8 cellular contexts compared by ENCODE assay signal in the genomic region with DNA sequence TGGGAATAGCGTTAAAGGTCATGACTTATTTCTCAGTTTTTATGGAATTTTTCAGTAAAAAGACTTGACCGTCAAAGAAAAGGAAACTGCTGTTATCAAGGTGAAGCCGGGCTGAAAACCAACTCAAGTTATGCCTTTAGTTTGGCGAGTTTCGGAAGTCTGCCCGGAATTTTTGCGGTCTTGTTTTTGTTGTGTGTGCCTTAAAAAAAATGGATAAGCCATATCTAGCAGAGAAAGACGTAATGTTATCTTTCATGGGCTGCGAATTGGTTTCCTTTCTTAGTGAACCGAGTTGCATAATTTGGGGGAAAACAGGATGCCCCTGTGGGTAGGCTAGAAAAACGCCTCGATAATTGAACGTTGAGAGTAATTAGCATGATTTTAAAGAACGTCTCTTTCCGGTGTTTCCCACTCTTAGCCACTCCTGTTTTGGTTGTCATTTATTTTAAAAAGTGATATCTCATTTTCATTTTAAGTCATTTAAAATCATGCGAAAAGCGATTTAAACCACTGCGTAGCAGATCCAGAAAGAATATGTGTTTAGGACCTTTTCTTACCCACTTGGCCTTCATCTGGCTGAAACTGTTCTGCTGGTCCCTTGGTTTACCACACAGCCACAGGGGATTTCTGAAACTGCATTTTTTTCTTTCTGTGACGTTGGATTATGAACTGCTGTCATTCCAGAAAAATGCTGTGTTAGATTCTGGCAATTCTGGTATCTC. TPM values are rescaled to one million over a fixed set of nuclear protein-coding genes. Genes with fewer than 3 reads are reported as not detected.
DNase-seq lines count a peak whose midpoint lies in the region; ATAC-seq and TF ChIP-seq lines count a peak whose summit lies in the region.

No MANE protein-coding gene starts in this region.

- H3K36me3 Mint-ChIP-seq in IgD-negative memory B cell, result peaks cover 6% of the 10 kb centered on the region
- H3K36me3 Mint-ChIP-seq in activated B cell treated with CpG ODN at 0.5 μM for 24 hours (ENCODE audit: low read depth), result peaks cover 78% of the 10 kb centered on the region
- H3K36me3 Mint-ChIP-seq in nephron progenitor cell (ENCODE audit: low read depth), result peaks cover 42% of the 10 kb centered on the region

- POLR2A ChIA-PET in A673 (lab: Charles Lee; ENCODE audit: low non-redundant PET) (interaction anchor here (0.8 kb wide), 1 partner anchor 375 kb away, joined by 3 read pairs; no protein-coding TSS in a partner anchor), activated B cell treated with CpG ODN at 0.5 μM for 24 hours (lab: Charles Lee) (interaction anchor here (0.7 to 5.9 kb wide), 46 partner anchors 8 to 384 kb away, joined by 3 to 197 read pairs (median 10); a partner anchor contains a TSS)

- CTCF ChIA-PET in A673 (lab: Charles Lee) (interaction anchor here (1.1 kb wide), 1 partner anchor 310 kb away, joined by 6 read pairs; no protein-coding TSS in a partner anchor), activated B cell treated with CpG ODN at 0.5 μM for 24 hours (lab: Charles Lee) (interaction anchor here (1.6 to 3.6 kb wide), 7 partner anchors 23 to 379 kb away, joined by 8 to 37 read pairs (median 12); no protein-coding TSS in a partner anchor)

- TF ChIP-seq CTCF in A673 (conservative IDR thresholded peaks at IDR 0.05; ENCODE audit: low read depth, low read length) (no peak), activated B cell treated with CpG ODN at 0.5 μM for 24 hours (IDR thresholded peaks at IDR 0.05) (no peak), nephron progenitor cell (IDR thresholded peaks at IDR 0.05) (no peak)

- H3K4me3 Mint-ChIP-seq in IgD-negative memory B cell (peak overlapping the region; percentile 97 to 99 (median 98)), activated B cell treated with CpG ODN at 0.5 μM for 24 hours (peak overlapping the region; percentile 98), nephron progenitor cell (peak overlapping the region; percentile 96)

- DNase-seq in A673 (ENCODE audit: low spot score), result peak; percentile 56
- no peak for DNase-seq in activated B cell treated with CpG ODN at 0.5 μM for 24 hours
- DNase-seq in effector memory CD4-positive, alpha-beta T cell, result peak; percentile 50 to 54 (median 53)
- DNase-seq in nephron progenitor cell, result no peak
- DNase-seq in NCI-H82 (lab: John Stamatoyannopoulos, UW), result no peak

- H3K9me3 Mint-ChIP-seq in IgD-negative memory B cell (no peaks in the 10 kb centered on the region), activated B cell treated with CpG ODN at 0.5 μM for 24 hours (no peaks in the 10 kb centered on the region), nephron progenitor cell (no peaks in the 10 kb centered on the region)

- peaks cover 18% of the 10 kb centered on the region for H3K4me1 ChIP-seq in A673 (ENCODE audit: insufficient read depth, low read length, poor library complexity, severe bottlenecking)
- H3K4me1 ChIP-seq in effector memory CD4-positive, alpha-beta T cell (ENCODE audit: control insufficient read depth, insufficient read depth, low read length, poor library complexity, severe bottlenecking), result peaks cover 9% of the 10 kb centered on the region

- no peaks in the 10 kb centered on the region for H3K9me3 ChIP-seq in A673 (ENCODE audit: low read depth, low read length, poor library complexity, severe bottlenecking)
- H3K9me3 ChIP-seq in effector memory CD4-positive, alpha-beta T cell (ENCODE audit: control insufficient read depth, low read length), result no peaks in the 10 kb centered on the region

- H3K27me3 Mint-ChIP-seq in IgD-negative memory B cell (no peaks in the 10 kb centered on the region), activated B cell treated with CpG ODN at 0.5 μM for 24 hours (no peaks in the 10 kb centered on the region), nephron progenitor cell (ENCODE audit: low read depth, poor library complexity) (peaks cover 21% of the 10 kb centered on the region)

- ATAC-seq in GM18858 (IDR thresholded peaks at IDR 0.05; ENCODE audit: unreplicated experiment) (peak; percentile 27), activated B cell treated with CpG ODN at 0.5 μM for 24 hours (ENCODE audit: low read depth) (peak; percentile 6), GM18519 (IDR thresholded peaks at IDR 0.05; ENCODE audit: low FRiP score, unreplicated experiment) (no peak)

- BruUV-seq in A673 (replicated peaks; lab: Mats Ljungman, UMichigan), result TSS peak; percentile 90

- peak overlapping the region; percentile 89 for H3K4me3 ChIP-seq in A673 (ENCODE audit: low read depth, low read length, poor library complexity, severe bottlenecking)
- peak overlapping the region; percentile 95 for H3K4me3 ChIP-seq in effector memory CD4-positive, alpha-beta T cell (ENCODE audit: insufficient read depth, low read depth, low read length, poor library complexity, severe bottlenecking)

- no peaks in the 10 kb centered on the region for H3K27me3 ChIP-seq in A673 (replicated peaks; ENCODE audit: insufficient read depth, low read depth, low read length, poor library complexity)
- H3K27me3 ChIP-seq in effector memory CD4-positive, alpha-beta T cell (replicated peaks; ENCODE audit: control insufficient read depth, insufficient read depth, low read length, poor library complexity, severe bottlenecking), result no peaks in the 10 kb centered on the region

- H3K27ac ChIP-seq in A673 (ENCODE audit: low read depth, low read length, poor library complexity, severe bottlenecking), result peak overlapping the region; percentile 87
- H3K27ac ChIP-seq in effector memory CD4-positive, alpha-beta T cell (ENCODE audit: insufficient read depth, low read length, poor library complexity, severe bottlenecking), result peak overlapping the region; percentile 99

- intact Hi-C loops in A673 (cut with micrococcal nuclease; ENCODE audit: unreplicated experiment) (no loop called here), activated B cell treated with CpG ODN at 0.5 μM for 24 hours (cut with micrococcal nuclease) (loop anchor here (1.0 to 5.0 kb wide), 4 partner anchors 37 to 282 kb away; no protein-coding TSS in a partner anchor)

- H3K27ac Mint-ChIP-seq in IgD-negative memory B cell, result peak overlapping the region; percentile 96 to 99 (median 97)
- peak overlapping the region; percentile 96 for H3K27ac Mint-ChIP-seq in activated B cell treated with CpG ODN at 0.5 μM for 24 hours
- H3K27ac Mint-ChIP-seq in nephron progenitor cell, result no peak overlapping the region

- peaks cover 36% of the 10 kb centered on the region for H3K36me3 ChIP-seq in A673 (ENCODE audit: insufficient read depth, low read length, poor library complexity, severe bottlenecking)
- peaks cover 39% of the 10 kb centered on the region for H3K36me3 ChIP-seq in effector memory CD4-positive, alpha-beta T cell (ENCODE audit: control insufficient read depth, insufficient read depth, low read length)

- H3K4me1 Mint-ChIP-seq in IgD-negative memory B cell, result peaks cover 23 to 53% (median 49%) of the 10 kb centered on the region in 3 donors
- H3K4me1 Mint-ChIP-seq in activated B cell treated with CpG ODN at 0.5 μM for 24 hours, result peaks cover 67% of the 10 kb centered on the region
- H3K4me1 Mint-ChIP-seq in nephron progenitor cell, result peaks cover 19% of the 10 kb centered on the region

RNA-seq across cellular contexts. Expression of a gene that starts 1.2 kb away (rescaled TPM):
- total RNA-seq in A673 (2021) (11.5 and 15.1 TPM in 2 replicates), activated B cell treated with CpG ODN at 0.5 μM for 24 hours (391 and 421 TPM in 2 replicates)
- polyA plus RNA-seq in IgD-negative memory B cell, result 10.1 TPM

Comparison
In these comparisons a context has a peak if more than half of its experiments do, and no peak if none do; other contexts are left out.
1. DNase-seq: peak in A673 (single experiment) and effector memory CD4-positive, alpha-beta T cell (3 of 3); none in activated B cell treated with CpG ODN at 0.5 μM for 24 hours (single experiment), nephron progenitor cell (single experiment) and NCI-H82 (single experiment).
2. RNA of a gene that starts 1.2 kb away (total RNA-seq): 391 to 421 TPM in activated B cell treated with CpG ODN at 0.5 μM for 24 hours; 11.5 to 15.1 TPM in A673; every median in the first group is over 10 times any median in the second.
3. Peak in every context shown above with its lines, with median percentiles within 50 percentile points of each other: H3K4me3 Mint-ChIP-seq.